28 cellular contexts compared by ENCODE assay signal in genomic region chr6:164926686-164927085, GRCh38.
DNase-seq lines count a peak whose midpoint lies in the region; ATAC-seq and TF ChIP-seq lines count a peak whose summit lies in the region.
"Had no signal": no experiment of that assay in that cellular context is flagged by ENCODE, and none has a peak within 500 bp of the region (broad histone marks: within the 10 kb centered on the region; RNA-seq: fewer than 3 reads in every experiment).

No MANE protein-coding gene starts in this region.

- peaks cover 0 to 12% of the 10 kb centered on the region in 2 experiments; a peak in 2 of 4 replicates for H3K4me1 ChIP-seq in SK-N-SH (ENCODE audit: control insufficient read depth in 1 of 2, insufficient read depth in 2 of 2, low read depth in 1 of 2, low read length in 1 of 2)
- H3K4me1 ChIP-seq: pancreas, vagina had no signal

- TF ChIP-seq RAD21 in SK-N-SH (IDR thresholded peaks at IDR 0.05; ENCODE audit: low read length) = peak; percentile 52

- no peaks in the 10 kb centered on the region for H3K27me3 Mint-ChIP-seq in activated T-helper 17 cell treated with anti-CD3 and anti-CD28 coated beads, Interleukin-2, amount 50 U/mL, for 72 hours
- H3K27me3 Mint-ChIP-seq: central memory CD8-positive, alpha-beta T cell; T-helper 17 cell had no signal

- H3F3A ChIP-seq in SK-N-SH (replicated peaks; ENCODE audit: insufficient read depth) = peaks cover 3% of the 10 kb centered on the region

- CTCF ChIA-PET in SK-N-SH (lab: Yijun Ruan, JAX) = interaction anchor here (0.8 to 3.3 kb wide), 31 partner anchors 8 to 1511 kb away, joined by 3 to 27 read pairs (median 5); no protein-coding TSS in a partner anchor

- no peak overlapping the region for H3K4me2 ChIP-seq in SK-N-SH

- H4K20me1 ChIP-seq in SK-N-SH (ENCODE audit: insufficient read depth) = no peaks in the 10 kb centered on the region

- no peak overlapping the region for H2AFZ ChIP-seq in SK-N-SH (ENCODE audit: low read depth)

- no peak overlapping the region for H3K9ac ChIP-seq in SK-N-SH
- H3K9ac ChIP-seq: GM23248 had no signal

- no peaks in the 10 kb centered on the region for H3K79me2 ChIP-seq in SK-N-SH (ENCODE audit: insufficient read depth)

- no peak for TF ChIP-seq CTCF in SK-N-SH (IDR thresholded peaks at IDR 0.05)

- no peaks in the 10 kb centered on the region for H3K36me3 ChIP-seq in SK-N-SH (replicated peaks in 1 of 2; ENCODE audit: control insufficient read depth in 1 of 2, insufficient read depth in 2 of 2, low read length in 1 of 2)
- H3K36me3 ChIP-seq: gastrocnemius medialis, pancreas, vagina had no signal

- TF ChIP-seq EP300 in SK-N-SH (IDR thresholded peaks at IDR 0.05; ENCODE audit: borderline replicate concordance in 1 of 2, low read depth in 1 of 2, low read length in 1 of 2) = no peak

- no peaks in the 10 kb centered on the region for H3K4me1 Mint-ChIP-seq in activated T-helper 17 cell treated with anti-CD3 and anti-CD28 coated beads, Interleukin-2, amount 50 U/mL, for 72 hours
- H3K4me1 Mint-ChIP-seq: central memory CD8-positive, alpha-beta T cell; T-helper 17 cell had no signal

- no peak for ATAC-seq in SK-N-SH treated with all-trans-retinoic acid at 6 μM for 48 hours
- ATAC-seq in activated T-helper 17 cell treated with anti-CD3 and anti-CD28 coated beads, Interleukin-2, amount 50 U/mL, for 72 hours (replicated peaks) = no peak
- ATAC-seq: activated T-cell treated with anti-CD3 and anti-CD28 coated beads, Interleukin-2, amount 50 U/mL, for 72 hours had no signal

- DNase-seq in SK-N-SH (no peak), SK-MEL-5 (ENCODE audit: low read depth, low spot score) (peak; percentile 17), medulla oblongata (ENCODE audit: extremely low spot score) (peak; percentile 43), superior temporal gyrus (ENCODE audit: extremely low spot score) (peak; percentile 79), ecto neural progenitor cell (ENCODE audit: low spot score) (no peak)
- no peak for DNase-seq in activated T-cell treated with anti-CD3 and anti-CD28 coated beads, Interleukin-2, amount 50 U/mL, for 1 hour
- DNase-seq: ACHN; activated CD4-positive, alpha-beta T cell treated with anti-CD3 and anti-CD28 coated beads for 4 hours; activated naive CD4-positive, alpha-beta T cell treated with anti-CD3 and anti-CD28 coated beads, Interleukin-2, amount 50 U/mL, for 16 hours; activated T-cell treated with anti-CD3 and anti-CD28 coated beads, Interleukin-2, amount 50 U/mL, for 72 hours; Calu3; effector CD4-positive, alpha-beta T cell; EL; gastrocnemius medialis; GM23248; kidney glomerular epithelial cell; mammary epithelial cell; NCI-H82; pancreas; PC-3; SIG-M5; substantia nigra; T-helper 17 cell had no signal

- POLR2A ChIA-PET in SK-N-SH (lab: Yijun Ruan, JAX) = no interaction called here

- no peaks in the 10 kb centered on the region for H3K9me3 ChIP-seq in SK-N-SH
- H3K9me3 ChIP-seq: gastrocnemius medialis, pancreas, vagina had no signal

- 24% methylated on average over 2 of the region's 2 CpGs for WGBS in SK-N-SH (ENCODE audit: low lambda C conversion rate)

- H3K36me3 Mint-ChIP-seq in activated T-helper 17 cell treated with anti-CD3 and anti-CD28 coated beads, Interleukin-2, amount 50 U/mL, for 72 hours (ENCODE audit: low read depth) = no peaks in the 10 kb centered on the region

- no peak overlapping the region for H3K4me3 ChIP-seq in SK-N-SH (ENCODE audit: low read depth in 2 of 2, low read length in 1 of 2)
- H3K4me3 ChIP-seq: gastrocnemius medialis, GM23248, pancreas, vagina had no signal

- H3K9me3 Mint-ChIP-seq in activated T-helper 17 cell treated with anti-CD3 and anti-CD28 coated beads, Interleukin-2, amount 50 U/mL, for 72 hours = no peaks in the 10 kb centered on the region
- H3K9me3 Mint-ChIP-seq: activated T-cell treated with anti-CD3 and anti-CD28 coated beads, Interleukin-2, amount 50 U/mL, for 72 hours; central memory CD8-positive, alpha-beta T cell had no signal

- in situ Hi-C loops in SK-MEL-5 (cut with HindIII; ENCODE audit: low pct_unique_long_range_greater_than_20kb, low sequenced_read_pairs) = no loop called here

- no peaks in the 10 kb centered on the region for H3K27me3 ChIP-seq in SK-N-SH (ENCODE audit: insufficient read depth)
- H3K27me3 ChIP-seq: gastrocnemius medialis, vagina had no signal

- H3K27ac Mint-ChIP-seq in activated T-helper 17 cell treated with anti-CD3 and anti-CD28 coated beads, Interleukin-2, amount 50 U/mL, for 72 hours = no peak overlapping the region
- H3K27ac Mint-ChIP-seq: activated T-cell treated with anti-CD3 and anti-CD28 coated beads, Interleukin-2, amount 50 U/mL, for 72 hours; T-helper 17 cell had no signal

- no peaks in the 10 kb centered on the region for H3K9me2 ChIP-seq in SK-N-SH

- H3K4me3 Mint-ChIP-seq in activated T-helper 17 cell treated with anti-CD3 and anti-CD28 coated beads, Interleukin-2, amount 50 U/mL, for 72 hours = no peak overlapping the region
- H3K4me3 Mint-ChIP-seq: activated T-cell treated with anti-CD3 and anti-CD28 coated beads, Interleukin-2, amount 50 U/mL, for 72 hours; central memory CD8-positive, alpha-beta T cell; T-helper 17 cell had no signal

- no peak overlapping the region for H3K27ac ChIP-seq in SK-N-SH (ENCODE audit: low read depth in 2 of 2, low read length in 1 of 2)
- H3K27ac ChIP-seq: C4-2B, GM23248, pancreas, vagina had no signal

TF ChIP-seq in SK-N-SH, 30 proteins besides CTCF, POLR2A, EP300 and RAD21:
- TF ChIP-seq POLR2AphosphoS5 (IDR thresholded peaks at IDR 0.05; ENCODE audit: low read depth, low read length) (no peak), CHD2 (IDR thresholded peaks at IDR 0.05; ENCODE audit: low read length, partially characterized antibody) (no peak), EZH2phosphoT487 (IDR thresholded peaks at IDR 0.05; ENCODE audit: borderline replicate concordance, low read depth) (no peak), FOXJ3 (CRISPR knock-in tag; IDR thresholded peaks at IDR 0.05) (no peak), SMC3 (IDR thresholded peaks at IDR 0.05; ENCODE audit: low read depth, low read length) (no peak), MXI1 (IDR thresholded peaks at IDR 0.05; ENCODE audit: low read depth, low read length) (no peak), TAF1 (IDR thresholded peaks at IDR 0.05; ENCODE audit: borderline replicate concordance, low read depth, low read length) (no peak), RCOR1 (IDR thresholded peaks at IDR 0.05; ENCODE audit: low read length) (no peak), MEF2A (IDR thresholded peaks at IDR 0.05; ENCODE audit: borderline replicate concordance, low read depth) (no peak)
- TF ChIP-seq, protein P1, sequence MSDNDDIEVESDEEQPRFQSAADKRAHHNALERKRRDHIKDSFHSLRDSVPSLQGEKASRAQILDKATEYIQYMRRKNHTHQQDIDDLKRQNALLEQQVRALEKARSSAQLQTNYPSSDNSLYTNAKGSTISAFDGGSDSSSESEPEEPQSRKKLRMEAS (IDR thresholded peaks at IDR 0.05; ENCODE audit: low read depth) = no peak

TF ChIP-seq in SK-N-SH treated with all-trans-retinoic acid at 6 μM for 48 hours, 23 proteins besides CTCF, POLR2A, EP300 and RAD21 (continues in another document):
- TF ChIP-seq, protein P2, sequence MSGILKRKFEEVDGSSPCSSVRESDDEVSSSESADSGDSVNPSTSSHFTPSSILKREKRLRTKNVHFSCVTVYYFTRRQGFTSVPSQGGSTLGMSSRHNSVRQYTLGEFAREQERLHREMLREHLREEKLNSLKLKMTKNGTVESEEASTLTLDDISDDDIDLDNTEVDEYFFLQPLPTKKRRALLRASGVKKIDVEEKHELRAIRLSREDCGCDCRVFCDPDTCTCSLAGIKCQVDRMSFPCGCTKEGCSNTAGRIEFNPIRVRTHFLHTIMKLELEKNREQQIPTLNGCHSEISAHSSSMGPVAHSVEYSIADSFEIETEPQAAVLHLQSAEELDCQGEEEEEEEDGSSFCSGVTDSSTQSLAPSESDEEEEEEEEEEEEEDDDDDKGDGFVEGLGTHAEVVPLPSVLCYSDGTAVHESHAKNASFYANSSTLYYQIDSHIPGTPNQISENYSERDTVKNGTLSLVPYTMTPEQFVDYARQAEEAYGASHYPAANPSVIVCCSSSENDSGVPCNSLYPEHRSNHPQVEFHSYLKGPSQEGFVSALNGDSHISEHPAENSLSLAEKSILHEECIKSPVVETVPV (CRISPR knock-in tag; IDR thresholded peaks at IDR 0.05) = no peak
- TF ChIP-seq TOX (CRISPR knock-in tag; IDR thresholded peaks at IDR 0.05; ENCODE audit: borderline replicate concordance) (no peak), CSDC2 (CRISPR knock-in tag; IDR thresholded peaks at IDR 0.05) (no peak), GLIS3 (CRISPR knock-in tag; IDR thresholded peaks at IDR 0.05) (no peak), POU6F1 (CRISPR knock-in tag; IDR thresholded peaks at IDR 0.05; ENCODE audit: borderline replicate concordance, low read depth) (no peak)
- TF ChIP-seq, protein P3, sequence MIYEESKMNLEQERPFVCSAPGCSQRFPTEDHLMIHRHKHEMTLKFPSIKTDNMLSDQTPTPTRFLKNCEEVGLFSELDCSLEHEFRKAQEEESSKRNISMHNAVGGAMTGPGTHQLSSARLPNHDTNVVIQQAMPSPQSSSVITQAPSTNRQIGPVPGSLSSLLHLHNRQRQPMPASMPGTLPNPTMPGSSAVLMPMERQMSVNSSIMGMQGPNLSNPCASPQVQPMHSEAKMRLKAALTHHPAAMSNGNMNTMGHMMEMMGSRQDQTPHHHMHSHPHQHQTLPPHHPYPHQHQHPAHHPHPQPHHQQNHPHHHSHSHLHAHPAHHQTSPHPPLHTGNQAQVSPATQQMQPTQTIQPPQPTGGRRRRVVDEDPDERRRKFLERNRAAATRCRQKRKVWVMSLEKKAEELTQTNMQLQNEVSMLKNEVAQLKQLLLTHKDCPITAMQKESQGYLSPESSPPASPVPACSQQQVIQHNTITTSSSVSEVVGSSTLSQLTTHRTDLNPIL (CRISPR knock-in tag; IDR thresholded peaks at IDR 0.05; ENCODE audit: low read depth) = no peak

Comparison
In these comparisons a context has a peak if more than half of its experiments do, and no peak if none do; other contexts are left out.
1. DNase-seq: peak in SK-MEL-5 (single experiment), medulla oblongata (single experiment) and superior temporal gyrus (single experiment); none in SK-N-SH (single experiment), activated T-cell treated with anti-CD3 and anti-CD28 coated beads, Interleukin-2, amount 50 U/mL, for 1 hour (single experiment) and ecto neural progenitor cell (single experiment).